13 cellular contexts compared by ENCODE assay signal in the genomic region with DNA sequence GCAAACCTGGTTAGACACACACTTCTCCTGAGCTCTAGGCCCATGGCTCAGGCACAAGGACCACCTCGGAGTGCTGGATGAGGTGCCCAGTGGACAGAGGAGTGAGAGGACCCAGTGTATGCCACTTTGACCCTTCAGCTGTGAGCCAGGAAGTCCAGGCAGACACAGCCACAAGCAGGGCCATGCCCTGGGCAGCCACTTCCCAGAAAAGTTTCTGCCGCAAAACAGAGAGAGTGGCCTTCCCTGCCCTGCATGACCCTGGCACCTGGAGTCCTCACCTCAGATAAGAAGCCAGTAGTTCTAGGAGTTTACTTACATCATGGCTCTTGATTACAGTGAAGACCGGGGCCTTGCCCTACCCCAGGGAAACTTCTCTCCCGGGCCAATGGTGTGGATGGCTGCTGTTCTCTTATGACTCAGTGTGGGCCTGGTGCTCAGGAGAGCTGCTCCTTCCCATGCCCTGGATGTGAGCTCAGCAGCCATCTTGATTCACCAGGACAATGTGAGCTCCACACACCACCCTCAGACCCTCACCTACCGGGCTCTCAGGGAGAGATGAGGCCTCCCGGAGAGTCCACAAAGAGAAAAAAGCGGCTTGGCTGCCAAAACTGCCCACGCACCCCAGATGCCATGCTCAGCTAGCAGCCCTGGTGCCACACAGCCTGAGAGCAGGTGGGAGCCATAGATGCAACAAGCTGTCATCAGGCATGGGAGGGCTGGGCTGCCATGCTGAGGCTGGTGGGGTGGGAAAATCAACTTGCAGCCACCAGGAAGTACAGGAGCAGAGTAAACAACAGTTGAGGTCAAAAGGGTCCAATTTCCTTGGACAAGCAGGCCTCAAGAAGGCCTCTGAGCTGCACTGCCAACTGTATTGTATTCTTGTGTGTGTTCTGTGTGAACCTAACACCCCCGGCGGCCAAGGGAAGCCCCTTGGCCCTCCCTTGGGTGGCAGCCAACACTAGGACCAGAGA. TPM values are rescaled to one million over a fixed set of nuclear protein-coding genes. Genes with fewer than 3 reads are reported as not detected.
A peak's percentile ranks its signal among the peaks of the same experiment; 100 is the strongest.
DNase-seq lines count a peak whose midpoint lies in the region; ATAC-seq and TF ChIP-seq lines count a peak whose summit lies in the region.
"Had no signal": no experiment of that assay in that cellular context is flagged by ENCODE, and none has a peak within 500 bp of the region (broad histone marks: within the 10 kb centered on the region; RNA-seq: fewer than 3 reads in every experiment).

No MANE protein-coding gene starts in this region.

- ATAC-seq in lung (ENCODE audit: insufficient read depth, low FRiP score) (no peak), upper lobe of right lung (peak; percentile 2), HG02763 (IDR thresholded peaks at IDR 0.05; ENCODE audit: unreplicated experiment) (no peak)

- H3K4me1 ChIP-seq in left ventricle myocardium inferior (peaks cover 69% of the 10 kb centered on the region), lung (ENCODE audit: control insufficient read depth in 2 of 2, insufficient read depth in 2 of 2, low read length in 2 of 2) (peaks cover 2 to 29% of the 10 kb centered on the region in 2 donors), upper lobe of right lung (peaks cover 44% of the 10 kb centered on the region)

- H3K4me3 ChIP-seq in left ventricle myocardium inferior, result no peak overlapping the region
- no peak overlapping the region for H3K4me3 ChIP-seq in choroid plexus epithelial cell (ENCODE audit: low read depth, low read length)
- H3K4me3 ChIP-seq in lung, result no peak overlapping the region
- H3K4me3 ChIP-seq in upper lobe of right lung, result no peak overlapping the region

- H3K36me3 ChIP-seq in left ventricle myocardium inferior (no peaks in the 10 kb centered on the region), lung (ENCODE audit: control insufficient read depth in 2 of 2, insufficient read depth in 2 of 2, low read length in 2 of 2) (no peaks in the 10 kb centered on the region), upper lobe of right lung (no peaks in the 10 kb centered on the region)

- H3K9me3 ChIP-seq in left ventricle myocardium inferior (replicated peaks), result no peaks in the 10 kb centered on the region
- H3K9me3 ChIP-seq in lung (ENCODE audit: control insufficient read depth in 2 of 2, insufficient read depth in 1 of 2, low read length in 1 of 2), result no peaks in the 10 kb centered on the region
- H3K9me3 ChIP-seq in upper lobe of right lung, result no peaks in the 10 kb centered on the region

- H3K27me3 ChIP-seq in left ventricle myocardium inferior (ENCODE audit: low read depth) (no peaks in the 10 kb centered on the region), lung (ENCODE audit: control insufficient read depth, insufficient read depth) (no peaks in the 10 kb centered on the region), upper lobe of right lung (no peaks in the 10 kb centered on the region)

- 60 to 77% methylated on average over 10 of the region's 10 CpGs for WGBS in lung, 2 donors

- intact Hi-C loops in left ventricle myocardium inferior (cut with micrococcal nuclease), result loop anchor here (2.0 kb wide), 1 partner anchor 115 kb away; no protein-coding TSS in a partner anchor
- intact Hi-C loops in cardiac septum (cut with DNase I), result loop anchor here (1.0 to 5.0 kb wide), 3 partner anchors 55 to 230 kb away; partner anchors contain the start of gene RAD50
- intact Hi-C loops in upper lobe of right lung (cut with DNase I), result loop anchor here (5.0 kb wide), 1 partner anchor 115 kb away; no protein-coding TSS in a partner anchor

- H3K27ac ChIP-seq in left ventricle myocardium inferior (replicated peaks) (peak overlapping the region; percentile 99), lung (ENCODE audit: low read depth in 1 of 2, low read length in 1 of 2) (peak overlapping the region in 1 of 2 donors; percentile 99), upper lobe of right lung (peak overlapping the region; percentile 63)

- TF ChIP-seq CTCF in left ventricle myocardium inferior (IDR thresholded peaks at IDR 0.05; ENCODE audit: borderline replicate concordance) (no peak), choroid plexus epithelial cell (conservative IDR thresholded peaks at IDR 0.05; ENCODE audit: low read depth, low read length) (no peak), lung (IDR thresholded peaks at IDR 0.05; ENCODE audit: control extremely low read depth, extremely low read depth) (no peak), upper lobe of right lung (IDR thresholded peaks at IDR 0.05) (no peak)

- DNase-seq in left ventricle myocardium inferior (no peak), cardiac septum (ENCODE audit: low spot score) (no peak), choroid plexus epithelial cell (ENCODE audit: low read depth) (peak; percentile 64), lung (ENCODE audit: low spot score) (peak; percentile 30), upper lobe of right lung (no peak), NCI-H526 (lab: John Stamatoyannopoulos, UW) (no peak), AML-193 (lab: John Stamatoyannopoulos, UW) (no peak)
- DNase-seq: ACHN; activated CD4-positive, alpha-beta T cell treated with anti-CD3 and anti-CD28 coated beads for 1 hour had no signal

RNA-seq across cellular contexts. Expression of gene IRF1, which starts 11.7 kb away (rescaled TPM):
- total RNA-seq in left ventricle myocardium inferior (10.9 TPM), cardiac septum (19.9 TPM), lung (10 to 100 TPM; 53.8 to 83.2 TPM), upper lobe of right lung (59.5 TPM)
- polyA plus RNA-seq in lung, result 100 to 1,000 TPM in 1 of 2 donors, 10 to 100 TPM in 1; 32.9 to 141 TPM

RNA-seq across cellular contexts. Expression of gene IL5, which starts 41.1 kb away (rescaled TPM):
- total RNA-seq in left ventricle myocardium inferior, result not detected
- total RNA-seq in cardiac septum, result not detected
- not detected for total RNA-seq in lung
- polyA plus RNA-seq in lung, result not detected
- total RNA-seq in upper lobe of right lung, result not detected
- total RNA-seq: frontal cortex, M059J, SK-MEL-5 had no signal

RNA-seq across cellular contexts. Expression of gene RAD50, which starts 54.5 kb away (rescaled TPM):
- total RNA-seq in left ventricle myocardium inferior (33.4 TPM), cardiac septum (27.7 TPM), lung (10 to 100 TPM; 28.4 to 46.7 TPM), upper lobe of right lung (32.8 TPM)
- 1 to 10 TPM; 8.2 to 9.3 TPM for polyA plus RNA-seq in lung

Comparison
In these comparisons a context has a peak if more than half of its experiments do, and no peak if none do; other contexts are left out.
1. DNase-seq: peak in choroid plexus epithelial cell (single experiment) and lung (single experiment); none in left ventricle myocardium inferior (single experiment), cardiac septum (single experiment), upper lobe of right lung (single experiment), NCI-H526 (0 of 2) and AML-193 (0 of 2).